In genomic region chr3:150556792-150557191, GRCh38 we compare ENCODE assay signal across 2 cellular contexts.
TF ChIP-seq lines count a peak whose summit lies in the region.

No MANE protein-coding gene starts in this region.

TF ChIP-seq in liver, 16 proteins besides CTCF, POLR2A, EP300 and RAD21:
- TF ChIP-seq HNF4A (conservative IDR thresholded peaks at IDR 0.05) (no peak), RXRA (IDR thresholded peaks at IDR 0.05) (no peak), TAF1 (conservative IDR thresholded peaks at IDR 0.05) (no peak), NR2F2 (IDR thresholded peaks at IDR 0.05) (peak; percentile 51)
- TF ChIP-seq, protein P1, sequence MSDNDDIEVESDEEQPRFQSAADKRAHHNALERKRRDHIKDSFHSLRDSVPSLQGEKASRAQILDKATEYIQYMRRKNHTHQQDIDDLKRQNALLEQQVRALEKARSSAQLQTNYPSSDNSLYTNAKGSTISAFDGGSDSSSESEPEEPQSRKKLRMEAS (IDR thresholded peaks at IDR 0.05) = no peak
- TF ChIP-seq, protein P2, sequence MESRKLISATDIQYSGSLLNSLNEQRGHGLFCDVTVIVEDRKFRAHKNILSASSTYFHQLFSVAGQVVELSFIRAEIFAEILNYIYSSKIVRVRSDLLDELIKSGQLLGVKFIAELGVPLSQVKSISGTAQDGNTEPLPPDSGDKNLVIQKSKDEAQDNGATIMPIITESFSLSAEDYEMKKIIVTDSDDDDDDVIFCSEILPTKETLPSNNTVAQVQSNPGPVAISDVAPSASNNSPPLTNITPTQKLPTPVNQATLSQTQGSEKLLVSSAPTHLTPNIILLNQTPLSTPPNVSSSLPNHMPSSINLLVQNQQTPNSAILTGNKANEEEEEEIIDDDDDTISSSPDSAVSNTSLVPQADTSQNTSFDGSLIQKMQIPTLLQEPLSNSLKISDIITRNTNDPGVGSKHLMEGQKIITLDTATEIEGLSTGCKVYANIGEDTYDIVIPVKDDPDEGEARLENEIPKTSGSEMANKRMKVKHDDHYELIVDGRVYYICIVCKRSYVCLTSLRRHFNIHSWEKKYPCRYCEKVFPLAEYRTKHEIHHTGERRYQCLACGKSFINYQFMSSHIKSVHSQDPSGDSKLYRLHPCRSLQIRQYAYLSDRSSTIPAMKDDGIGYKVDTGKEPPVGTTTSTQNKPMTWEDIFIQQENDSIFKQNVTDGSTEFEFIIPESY (IDR thresholded peaks at IDR 0.05) = no peak

TF ChIP-seq in HepG2, 621 proteins besides CTCF, POLR2A, EP300 and RAD21:
- TF ChIP-seq PTBP1 (IDR thresholded peaks at IDR 0.05; ENCODE audit: low read depth, low read length, poor library complexity, severe bottlenecking) (no peak), DR1 (CRISPR knock-in tag; IDR thresholded peaks at IDR 0.05) (no peak), SOX5 (CRISPR knock-in tag; IDR thresholded peaks at IDR 0.05; ENCODE audit: borderline replicate concordance) (no peak), FOXM1 (CRISPR knock-in tag; IDR thresholded peaks at IDR 0.05) (no peak), DRAP1 (CRISPR knock-in tag; IDR thresholded peaks at IDR 0.05) (no peak), ZFX (CRISPR knock-in tag; IDR thresholded peaks at IDR 0.05; ENCODE audit: low read depth) (no peak), ZNF501 (CRISPR knock-in tag; IDR thresholded peaks at IDR 0.05) (no peak)
- TF ChIP-seq, protein P3, sequence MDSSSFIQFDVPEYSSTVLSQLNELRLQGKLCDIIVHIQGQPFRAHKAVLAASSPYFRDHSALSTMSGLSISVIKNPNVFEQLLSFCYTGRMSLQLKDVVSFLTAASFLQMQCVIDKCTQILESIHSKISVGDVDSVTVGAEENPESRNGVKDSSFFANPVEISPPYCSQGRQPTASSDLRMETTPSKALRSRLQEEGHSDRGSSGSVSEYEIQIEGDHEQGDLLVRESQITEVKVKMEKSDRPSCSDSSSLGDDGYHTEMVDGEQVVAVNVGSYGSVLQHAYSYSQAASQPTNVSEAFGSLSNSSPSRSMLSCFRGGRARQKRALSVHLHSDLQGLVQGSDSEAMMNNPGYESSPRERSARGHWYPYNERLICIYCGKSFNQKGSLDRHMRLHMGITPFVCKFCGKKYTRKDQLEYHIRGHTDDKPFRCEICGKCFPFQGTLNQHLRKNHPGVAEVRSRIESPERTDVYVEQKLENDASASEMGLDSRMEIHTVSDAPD (CRISPR knock-in tag; IDR thresholded peaks at IDR 0.05) = no peak
